Comparison of ENCODE assay signal across 7 cellular contexts in the genomic region with DNA sequence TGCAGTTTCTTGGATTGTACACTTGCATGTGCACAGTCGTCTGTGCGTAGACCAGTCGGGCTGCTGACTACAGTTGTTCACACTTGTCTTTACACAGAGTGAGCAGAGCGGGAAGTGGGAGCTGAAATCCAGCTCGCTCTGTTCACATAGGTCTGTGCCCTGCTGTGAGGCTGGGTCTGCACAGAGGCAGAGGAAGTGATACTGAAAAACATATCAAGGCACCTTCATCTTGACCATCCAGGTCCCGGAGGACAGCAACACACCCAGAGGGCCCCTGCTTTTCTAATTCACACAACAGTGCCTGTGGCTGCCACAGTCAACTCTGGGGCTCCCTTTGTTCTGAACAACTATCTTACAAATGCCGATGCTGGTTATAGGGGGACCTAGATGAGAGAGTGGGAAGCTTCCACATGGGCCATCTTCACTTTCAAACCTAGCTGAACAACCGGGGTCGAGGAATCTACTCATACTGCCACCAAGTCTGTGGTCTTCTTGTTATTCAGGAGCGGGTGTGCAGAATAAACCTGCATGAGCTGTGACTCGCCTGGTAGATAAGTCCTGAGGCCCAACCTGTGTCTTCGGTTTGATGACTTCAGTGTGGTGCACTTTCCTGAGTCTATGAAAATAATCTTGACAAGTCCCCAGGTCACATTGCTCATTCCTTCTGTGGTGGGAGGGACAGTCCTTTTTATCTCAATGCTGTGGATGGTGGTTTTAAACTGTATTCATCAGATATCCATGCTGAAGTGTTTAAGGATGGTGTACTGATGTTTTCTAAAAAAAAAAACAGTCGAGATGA. TPM values are rescaled to one million over a fixed set of nuclear protein-coding genes. Genes with fewer than 3 reads are reported as not detected.
DNase-seq lines count a peak whose midpoint lies in the region; ATAC-seq and TF ChIP-seq lines count a peak whose summit lies in the region.

No MANE protein-coding gene starts in this region.

- H3K27me3 Mint-ChIP-seq in mesothelial cell of epicardium (ENCODE audit: low read depth), result no peaks in the 10 kb centered on the region

- peaks cover 29% of the 10 kb centered on the region for H3K4me1 Mint-ChIP-seq in mesothelial cell of epicardium

- H3K9me3 Mint-ChIP-seq in mesothelial cell of epicardium, result peaks cover 12% of the 10 kb centered on the region

- DNase-seq in mesothelial cell of epicardium (ENCODE audit: low spot score in 2 of 2, unreplicated experiment in 2 of 2) (no peak), epidermal melanocyte (ENCODE audit: insufficient read length, low spot score) (no peak), NCI-H2171 (lab: John Stamatoyannopoulos, UW) (no peak), DMS153 (lab: John Stamatoyannopoulos, UW) (no peak)

- ATAC-seq in GM18868 (IDR thresholded peaks at IDR 0.05; ENCODE audit: unreplicated experiment) (peak; percentile 48), GM21526 (IDR thresholded peaks at IDR 0.05; ENCODE audit: low FRiP score, unreplicated experiment) (peak; percentile 41), HG03571 (IDR thresholded peaks at IDR 0.05; ENCODE audit: unreplicated experiment) (peak; percentile 60)

- no peak overlapping the region for H3K4me3 Mint-ChIP-seq in mesothelial cell of epicardium

- no peak for TF ChIP-seq CTCF in mesothelial cell of epicardium (IDR thresholded peaks at IDR 0.05; ENCODE audit: unreplicated experiment)

- peak overlapping the region; percentile 42 for H3K27ac Mint-ChIP-seq in mesothelial cell of epicardium

- no peaks in the 10 kb centered on the region for H3K36me3 Mint-ChIP-seq in mesothelial cell of epicardium

RNA-seq across cellular contexts. Expression of gene ADNP2, which starts 3.5 kb away (rescaled TPM):
- total RNA-seq in mesothelial cell of epicardium, result 32.2 to 33.9 TPM (median 33.1 TPM) in 3 replicates
